ENCODE assay signal across 25 cellular contexts in the genomic region with DNA sequence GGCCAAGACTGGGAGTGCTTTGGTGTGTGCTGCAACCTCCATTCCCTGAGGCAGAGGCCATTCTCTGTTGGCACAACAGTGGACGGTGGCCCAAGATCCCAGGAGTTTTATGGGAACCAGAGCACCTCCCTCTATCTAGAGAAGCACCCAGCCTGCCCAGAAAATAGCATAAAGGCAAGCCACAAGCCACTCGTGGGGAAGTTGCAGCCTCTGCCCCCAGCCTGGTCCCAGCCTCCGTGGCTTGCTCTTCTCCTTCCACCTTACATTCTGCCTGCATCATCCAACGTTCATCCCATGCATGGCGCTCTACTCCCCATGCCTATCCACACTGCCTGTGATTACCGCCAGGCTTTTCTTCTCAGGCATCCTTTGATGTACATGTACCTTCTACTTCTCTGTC. TPM values are rescaled to one million over a fixed set of nuclear protein-coding genes. Genes with fewer than 3 reads are reported as not detected.
DNase-seq lines count a peak whose midpoint lies in the region; ATAC-seq and TF ChIP-seq lines count a peak whose summit lies in the region.
"Had no signal": no experiment of that assay in that cellular context is flagged by ENCODE, and none has a peak within 500 bp of the region (broad histone marks: within the 10 kb centered on the region; RNA-seq: fewer than 3 reads in every experiment).

No MANE protein-coding gene starts in this region.

- intact Hi-C loops in posterior vena cava (cut with DNase I): no loop called here
- intact Hi-C loops in activated CD4-positive, alpha-beta memory T cell treated with anti-CD3 and anti-CD28 coated beads for 36 hours (cut with micrococcal nuclease): no loop called here

- peaks cover 52% of the 10 kb centered on the region for H3K36me3 Mint-ChIP-seq in activated CD8-positive, alpha-beta memory T cell treated with anti-CD3 and anti-CD28 coated beads, Interleukin-2, amount 10 ng/mL, durations not matched to agents 7 days and 5 days
- peaks cover 46% of the 10 kb centered on the region for H3K36me3 Mint-ChIP-seq in activated CD4-positive, alpha-beta memory T cell treated with anti-CD3 and anti-CD28 coated beads for 36 hours

- peak overlapping the region; percentile 76 for H3K27ac Mint-ChIP-seq in activated CD8-positive, alpha-beta memory T cell treated with anti-CD3 and anti-CD28 coated beads, Interleukin-2, amount 10 ng/mL, durations not matched to agents 7 days and 5 days
- H3K27ac Mint-ChIP-seq in activated CD4-positive, alpha-beta memory T cell treated with anti-CD3 and anti-CD28 coated beads for 36 hours: no peak overlapping the region
- H3K27ac Mint-ChIP-seq: activated T-helper 2 cell treated with anti-CD3 and anti-CD28 coated beads, Interferon-gamma antibody, Interleukin-2, Interleukin-4, amounts not matched to agents 10 μg/mL and 5 μg/mL and 100 μg/mL, durations not matched to agents 14 hours and 24 hours and 36 hours; B cell; H9; nephron had no signal

- no peak overlapping the region for H3K4me3 Mint-ChIP-seq in activated CD8-positive, alpha-beta memory T cell treated with anti-CD3 and anti-CD28 coated beads, Interleukin-2, amount 10 ng/mL, durations not matched to agents 7 days and 5 days
- no peak overlapping the region for H3K4me3 Mint-ChIP-seq in activated CD4-positive, alpha-beta memory T cell treated with anti-CD3 and anti-CD28 coated beads for 36 hours
- H3K4me3 Mint-ChIP-seq: B cell, H9, nephron had no signal

- CTCF ChIA-PET in activated CD8-positive, alpha-beta memory T cell treated with anti-CD3 and anti-CD28 coated beads, Interleukin-2, amount 10 ng/mL, durations not matched to agents 7 days and 5 days (lab: Charles Lee): interaction anchor here (1.7 kb wide), 1 partner anchor 71 kb away, joined by 4 read pairs; no protein-coding TSS in a partner anchor
- CTCF ChIA-PET in activated CD4-positive, alpha-beta memory T cell treated with anti-CD3 and anti-CD28 coated beads for 36 hours (lab: Charles Lee): no interaction called here

- DNase-seq in activated CD8-positive, alpha-beta memory T cell treated with anti-CD3 and anti-CD28 coated beads, Interleukin-2, amount 10 ng/mL, durations not matched to agents 7 days and 5 days: no peak
- DNase-seq in activated CD8-positive, alpha-beta memory T cell treated with anti-CD3 and anti-CD28 coated beads, Interleukin-2, amount 50 U/mL, for 4 hours: no peak
- DNase-seq in GM10266 (ENCODE audit: extremely low spot score): peak; percentile 11
- no peak for DNase-seq in caudate nucleus (lab: John Stamatoyannopoulos, UW)
- peak; percentile 44 for DNase-seq in posterior vena cava (ENCODE audit: low spot score)
- DNase-seq in activated CD4-positive, alpha-beta memory T cell treated with anti-CD3 and anti-CD28 coated beads for 36 hours: no peak
- no peak for DNase-seq in LoVo (ENCODE audit: low spot score)
- DNase-seq in nucleus accumbens (lab: John Stamatoyannopoulos, UW): no peak
- DNase-seq: activated CD4-positive, alpha-beta T cell treated with anti-CD3 and anti-CD28 coated beads for 4 hours; DMS79 treated with DMSO at 0.1 percent for 48 hours; H9; head of caudate nucleus; midbrain; NCI-H1417; NCI-H2029 treated with DMSO at 0.1 percent for 48 hours; NCI-H345; NCI-H774; SJCRH30; stimulated activated CD4-positive, alpha-beta T cell treated with anti-CD3 and anti-CD28 coated beads, Interleukin-2, amount 100 ng/mL, for 24 hours; trophoblast cell had no signal

- POLR2A ChIA-PET in activated CD4-positive, alpha-beta memory T cell treated with anti-CD3 and anti-CD28 coated beads for 36 hours (lab: Charles Lee): no interaction called here

- no peaks in the 10 kb centered on the region for H3K9me3 Mint-ChIP-seq in activated CD8-positive, alpha-beta memory T cell treated with anti-CD3 and anti-CD28 coated beads, Interleukin-2, amount 10 ng/mL, durations not matched to agents 7 days and 5 days (ENCODE audit: low read depth)
- no peaks in the 10 kb centered on the region for H3K9me3 Mint-ChIP-seq in activated CD4-positive, alpha-beta memory T cell treated with anti-CD3 and anti-CD28 coated beads for 36 hours
- H3K9me3 Mint-ChIP-seq: activated T-helper 2 cell treated with anti-CD3 and anti-CD28 coated beads, Interferon-gamma antibody, Interleukin-2, Interleukin-4, amounts not matched to agents 10 μg/mL and 5 μg/mL and 100 μg/mL, durations not matched to agents 14 hours and 24 hours and 36 hours; H9; nephron had no signal

- H3K27me3 Mint-ChIP-seq in activated CD8-positive, alpha-beta memory T cell treated with anti-CD3 and anti-CD28 coated beads, Interleukin-2, amount 10 ng/mL, durations not matched to agents 7 days and 5 days: no peaks in the 10 kb centered on the region
- H3K27me3 Mint-ChIP-seq in activated CD4-positive, alpha-beta memory T cell treated with anti-CD3 and anti-CD28 coated beads for 36 hours: no peaks in the 10 kb centered on the region
- H3K27me3 Mint-ChIP-seq: B cell had no signal

- no peak for ATAC-seq in activated CD8-positive, alpha-beta memory T cell treated with anti-CD3 and anti-CD28 coated beads, Interleukin-2, amount 10 ng/mL, durations not matched to agents 7 days and 5 days

- H3K4me1 Mint-ChIP-seq in activated CD8-positive, alpha-beta memory T cell treated with anti-CD3 and anti-CD28 coated beads, Interleukin-2, amount 10 ng/mL, durations not matched to agents 7 days and 5 days: peaks cover 58% of the 10 kb centered on the region
- H3K4me1 Mint-ChIP-seq in activated CD4-positive, alpha-beta memory T cell treated with anti-CD3 and anti-CD28 coated beads for 36 hours (ENCODE audit: low read depth): peaks cover 59% of the 10 kb centered on the region
- H3K4me1 Mint-ChIP-seq: nephron had no signal

- peak overlapping the region; percentile 45 for H3K27ac ChIP-seq in caudate nucleus (ENCODE audit: low read depth, low read length)
- H3K27ac ChIP-seq: parathyroid adenoma, right atrium auricular region, SJCRH30 had no signal

- TF ChIP-seq CTCF in GM10266 (IDR thresholded peaks at IDR 0.05; ENCODE audit: control insufficient read depth, insufficient read depth, low read depth, missing control alignments): no peak

RNA-seq across cellular contexts. Expression of a gene that starts 15.8 kb away (rescaled TPM):
- total RNA-seq in activated CD8-positive, alpha-beta memory T cell treated with anti-CD3 and anti-CD28 coated beads, Interleukin-2, amount 10 ng/mL, durations not matched to agents 7 days and 5 days: 10 to 100 TPM; 22.5 to 25.1 TPM
- 10 to 100 TPM; 11.5 to 21.8 TPM for total RNA-seq in posterior vena cava
- 10 to 100 TPM; 12.5 to 14.7 TPM for total RNA-seq in activated CD4-positive, alpha-beta memory T cell treated with anti-CD3 and anti-CD28 coated beads for 36 hours

RNA-seq across cellular contexts. Expression of a gene that starts 20.5 kb away (rescaled TPM):
- total RNA-seq in activated CD8-positive, alpha-beta memory T cell treated with anti-CD3 and anti-CD28 coated beads, Interleukin-2, amount 10 ng/mL, durations not matched to agents 7 days and 5 days: not detected
- total RNA-seq in posterior vena cava: under 1 TPM; 0.38 to 0.74 TPM
- total RNA-seq in activated CD4-positive, alpha-beta memory T cell treated with anti-CD3 and anti-CD28 coated beads for 36 hours: under 1 TPM in 1 of 2 experiments, not detected in 1; 0.10 TPM

RNA-seq across cellular contexts. Expression of a gene that starts 58.5 kb away (rescaled TPM):
- total RNA-seq in activated CD8-positive, alpha-beta memory T cell treated with anti-CD3 and anti-CD28 coated beads, Interleukin-2, amount 10 ng/mL, durations not matched to agents 7 days and 5 days: 10 to 100 TPM; 23.8 to 31.6 TPM
- 10 to 100 TPM; 19.6 to 19.9 TPM for total RNA-seq in posterior vena cava
- 10 to 100 TPM; 42.2 to 42.9 TPM for total RNA-seq in activated CD4-positive, alpha-beta memory T cell treated with anti-CD3 and anti-CD28 coated beads for 36 hours

Comparison
In these comparisons a context has a peak if more than half of its experiments do, and no peak if none do; other contexts are left out.
1. DNase-seq: peak in GM10266 (single experiment) and posterior vena cava (single experiment); none in activated CD8-positive, alpha-beta memory T cell treated with anti-CD3 and anti-CD28 coated beads, Interleukin-2, amount 10 ng/mL, durations not matched to agents 7 days and 5 days (single experiment), activated CD8-positive, alpha-beta memory T cell treated with anti-CD3 and anti-CD28 coated beads, Interleukin-2, amount 50 U/mL, for 4 hours (single experiment), caudate nucleus (0 of 61), activated CD4-positive, alpha-beta memory T cell treated with anti-CD3 and anti-CD28 coated beads for 36 hours (single experiment), LoVo (single experiment) and nucleus accumbens (0 of 56).